ENCODE assay signal across 11 cellular contexts in genomic region chr9:125161284-125161918, GRCh38. TPM values are rescaled to one million over a fixed set of nuclear protein-coding genes. Genes with fewer than 3 reads are reported as not detected.
DNase-seq lines count a peak whose midpoint lies in the region; ATAC-seq and TF ChIP-seq lines count a peak whose summit lies in the region.
"Had no signal": no experiment of that assay in that cellular context is flagged by ENCODE, and none has a peak within 500 bp of the region (broad histone marks: within the 10 kb centered on the region; RNA-seq: fewer than 3 reads in every experiment).

No MANE protein-coding gene starts in this region.

- peak overlapping the region; percentile 64 for H3K27ac ChIP-seq in RWPE1

- POLR2A ChIA-PET in RWPE1 (lab: Yijun Ruan, JAX; ENCODE audit: low non-redundant PET), result no interaction called here

- ATAC-seq in omental fat pad (ENCODE audit: low FRiP score), result peak; percentile 75
- no peak for ATAC-seq in HG03342 (IDR thresholded peaks at IDR 0.05; ENCODE audit: unreplicated experiment)
- no peak for ATAC-seq in GM19035 (IDR thresholded peaks at IDR 0.05; ENCODE audit: unreplicated experiment)

- CTCF ChIA-PET in RWPE1 (lab: Yijun Ruan, JAX), result interaction anchor here (0.6 to 0.9 kb wide), 3 partner anchors 195 to 1396 kb away, joined by 3 read pairs; no protein-coding TSS in a partner anchor

- no peak for TF ChIP-seq CTCF in RWPE1 (conservative IDR thresholded peaks at IDR 0.05; ENCODE audit: low read depth)
- no peak for TF ChIP-seq CTCF in omental fat pad (IDR thresholded peaks at IDR 0.05)

- DNase-seq in AG20443 (ENCODE audit: low spot score), result peak; percentile 20
- DNase-seq in RWPE1 (ENCODE audit: low spot score), result no peak
- DNase-seq in fibroblast of gingiva (ENCODE audit: low read depth), result peak; percentile 81
- no peak for DNase-seq in omental fat pad (ENCODE audit: low spot score)
- no peak for DNase-seq in NCI-H146 treated with DMSO at 0.1 percent for 48 hours (lab: John Stamatoyannopoulos, UW; ENCODE audit: unreplicated experiment)
- no peak for DNase-seq in NCI-H146 (lab: John Stamatoyannopoulos, UW)
- DNase-seq: C1 segment of cervical spinal cord, kidney glomerular epithelial cell, NCI-H2029 had no signal

RNA-seq across cellular contexts. Expression of gene SCAI, which starts 18.1 kb away (rescaled TPM):
- 1 to 10 TPM; 4.0 to 9.1 (median 6.6) TPM for total RNA-seq in omental fat pad

RNA-seq across cellular contexts. Expression of gene PPP6C, which starts 28.2 kb away (rescaled TPM):
- 10 to 100 TPM; 32.6 to 43.2 (median 36.4) TPM for total RNA-seq in omental fat pad

RNA-seq across cellular contexts. Expression of gene RABEPK, which starts 38.9 kb away (rescaled TPM):
- total RNA-seq in omental fat pad, result 10 to 100 TPM; 12.6 to 19.9 (median 13.4) TPM

Comparison
In these comparisons a context has a peak if more than half of its experiments do, and no peak if none do; other contexts are left out.
1. DNase-seq: peak in AG20443 (single experiment) and fibroblast of gingiva (single experiment); none in RWPE1 (single experiment), omental fat pad (single experiment), NCI-H146 treated with DMSO at 0.1 percent for 48 hours (single experiment) and NCI-H146 (single experiment).